8 cellular contexts compared by ENCODE assay signal in the genomic region with DNA sequence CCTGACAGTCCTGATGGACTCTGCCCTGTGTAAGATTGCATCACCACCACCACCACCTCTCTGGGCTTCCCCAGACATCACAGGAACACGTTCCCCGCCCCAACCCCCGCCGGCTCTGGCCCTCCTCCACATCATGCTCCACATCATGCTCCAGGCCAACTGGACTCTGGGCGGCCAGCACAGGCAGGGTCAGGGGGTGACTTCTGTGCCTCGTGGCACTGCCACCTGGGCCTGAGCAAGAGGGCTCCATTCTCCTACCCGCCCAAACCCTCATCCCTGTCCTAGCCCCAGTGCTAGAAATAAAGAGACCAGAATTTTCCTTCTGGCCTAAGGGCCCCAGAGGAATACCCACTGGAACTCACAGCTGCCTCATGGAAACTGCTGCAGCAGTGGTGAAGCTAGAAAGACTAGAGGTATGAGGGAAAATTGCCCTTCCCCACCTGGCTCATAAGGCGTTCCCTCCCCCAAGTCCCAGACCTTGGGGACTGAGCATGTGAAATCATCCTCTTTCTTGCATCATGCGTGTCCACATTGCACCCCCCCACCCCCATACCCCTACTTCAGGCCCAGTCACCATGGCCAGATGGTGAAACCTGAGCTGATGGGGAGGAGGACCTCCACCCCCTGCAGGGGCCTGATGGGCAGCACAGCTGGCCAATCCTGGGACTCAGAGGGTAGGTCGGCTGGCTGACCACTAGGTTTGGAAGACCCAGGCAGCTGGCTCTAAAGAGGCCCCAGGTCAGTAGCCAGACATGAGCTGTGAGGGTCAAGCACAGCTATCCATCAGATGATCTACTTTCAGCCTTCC. TPM values are rescaled to one million over a fixed set of nuclear protein-coding genes. Genes with fewer than 3 reads are reported as not detected.
A peak's percentile ranks its signal among the peaks of the same experiment; 100 is the strongest.
DNase-seq lines count a peak whose midpoint lies in the region; ATAC-seq, FAIRE-seq and TF ChIP-seq lines count a peak whose summit lies in the region.

A gene with protein sequence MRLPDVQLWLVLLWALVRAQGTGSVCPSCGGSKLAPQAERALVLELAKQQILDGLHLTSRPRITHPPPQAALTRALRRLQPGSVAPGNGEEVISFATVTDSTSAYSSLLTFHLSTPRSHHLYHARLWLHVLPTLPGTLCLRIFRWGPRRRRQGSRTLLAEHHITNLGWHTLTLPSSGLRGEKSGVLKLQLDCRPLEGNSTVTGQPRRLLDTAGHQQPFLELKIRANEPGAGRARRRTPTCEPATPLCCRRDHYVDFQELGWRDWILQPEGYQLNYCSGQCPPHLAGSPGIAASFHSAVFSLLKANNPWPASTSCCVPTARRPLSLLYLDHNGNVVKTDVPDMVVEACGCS (plus strand): TSS at position 742 of the 808 bp plus-strand sequence. CDS start 230 bp downstream, outside the sequence.

- WGBS in K562 (ENCODE audit: insufficient coverage, low coverage, missing lambda C conversion rate) = 10% methylated on average over 8 of the region's 10 CpGs
- WGBS in neuronal stem cell (ENCODE audit: extremely low coverage in 2 of 2, insufficient read length in 2 of 2, insufficient replicate concordance in 1 of 2), 2 donors = no CpG with 5 or more reads among the region's 10 CpGs

- H3K4ac ChIP-seq in neuronal stem cell (ENCODE audit: low read length) = no peak within 1 kb of the TSS

- H4K20me1 ChIP-seq in K562 (replicated peaks; ENCODE audit: control insufficient read depth, insufficient read depth, low read length) = no peaks in the 10 kb centered on the region

- peak within 1 kb of the TSS; percentile 91 for H3K4me2 ChIP-seq in K562 (ENCODE audit: insufficient read depth, low read length)
- no peak within 1 kb of the TSS for H3K4me2 ChIP-seq in neuronal stem cell (ENCODE audit: insufficient read depth, low read length, poor library complexity, severe bottlenecking)

- peak within 1 kb of the TSS; percentile 65 for H2AK5ac ChIP-seq in neuronal stem cell (ENCODE audit: low read depth, low read length)

- peak within 1 kb of the TSS; percentile 50 for H2BK12ac ChIP-seq in neuronal stem cell (ENCODE audit: low read length)

- H3K36me3 ChIP-seq in K562 (ENCODE audit: control insufficient read depth, insufficient read depth, low read length) (no peaks in the 10 kb centered on the region), neuronal stem cell (replicated peaks in 1 of 2; ENCODE audit: control insufficient read depth in 2 of 2, insufficient read depth in 2 of 2, low read length in 2 of 2) (no peaks in the 10 kb centered on the region)

- in situ Hi-C loops in K562 (cut with MboI) = loop anchor here (5.0 kb wide), 1 partner anchor 142 kb away; no protein-coding TSS in a partner anchor

- H3K9me1 ChIP-seq in K562 (ENCODE audit: control insufficient read depth, insufficient read depth, low read length) = no peaks in the 10 kb centered on the region

- no peak; a peak in 1 of 6 replicates for TF ChIP-seq CTCF in K562 (IDR thresholded peaks at IDR 0.05 in 2 of 3, conservative IDR thresholded peaks at IDR 0.05 in 1 of 3; ENCODE audit: insufficient read depth in 2 of 3, low read depth in 1 of 3, low read length in 3 of 3)

- peak within 1 kb of the TSS; percentile 52 for H2BK15ac ChIP-seq in neuronal stem cell (ENCODE audit: low read length)

- H3K27me3 ChIP-seq in K562 (ENCODE audit: control insufficient read depth in 2 of 2, insufficient read depth in 2 of 2, low read length in 2 of 2) = no peaks in the 10 kb centered on the region
- H3K27me3 ChIP-seq in neuronal stem cell (ENCODE audit: control insufficient read depth in 3 of 3, insufficient read depth in 3 of 3, low read depth in 1 of 3, low read length in 3 of 3) = peaks cover 0 to 11% (median 5%) of the 10 kb centered on the region in 3 experiments

- H3K23ac ChIP-seq in neuronal stem cell (ENCODE audit: low read depth, low read length, poor library complexity) = peak within 1 kb of the TSS; percentile 17

- no peaks in the 10 kb centered on the region for H3K9me3 ChIP-seq in K562 (replicated peaks; ENCODE audit: control insufficient read depth, insufficient read depth, low read depth, low read length)
- H3K9me3 ChIP-seq in neuronal stem cell (replicated peaks in 1 of 2; ENCODE audit: control insufficient read depth in 2 of 2, insufficient read depth in 1 of 2, low read depth in 1 of 2, low read length in 2 of 2) = no peaks in the 10 kb centered on the region

- H4K91ac ChIP-seq in neuronal stem cell (ENCODE audit: low read depth, low read length, poor library complexity) = peak within 1 kb of the TSS; percentile 19

- peak within 1 kb of the TSS; percentile 81 for H3K27ac ChIP-seq in K562 (ENCODE audit: extremely low read depth, low read depth, low read length)
- H3K27ac ChIP-seq in neuronal stem cell (replicated peaks; ENCODE audit: low read length) = no peak within 1 kb of the TSS

- H3K79me1 ChIP-seq in neuronal stem cell (ENCODE audit: low read depth, low read length) = peaks cover 2% of the 10 kb centered on the region

- no peak for FAIRE-seq in K562 (lab: Jason Lieb, UNC)

- H3K14ac ChIP-seq in neuronal stem cell (ENCODE audit: low read length) = peak within 1 kb of the TSS; percentile 73

- H2AFZ ChIP-seq in K562 (ENCODE audit: low read depth, low read length) (peak within 1 kb of the TSS; percentile 92), neuronal stem cell (ENCODE audit: low read length) (peak within 1 kb of the TSS; percentile 62)

- H3K18ac ChIP-seq in neuronal stem cell (ENCODE audit: low read length) = peak within 1 kb of the TSS; percentile 79

- intact Hi-C loops in K562 (cut with micrococcal nuclease) = loop anchor here (2.0 to 5.0 kb wide), 2 partner anchors 24 to 238 kb away; a partner anchor contains a TSS

- H2BK120ac ChIP-seq in neuronal stem cell (ENCODE audit: low read depth, low read length) = peak within 1 kb of the TSS; percentile 30

- 0 out of 2 replicates have a peak, but pooled peaks have one; percentile 58 for TF ChIP-seq POLR2A in K562 (conservative IDR thresholded peaks at IDR 0.05)

- H3K4me1 ChIP-seq in K562 (replicated peaks in 1 of 2; ENCODE audit: control insufficient read depth in 2 of 2, insufficient read depth in 2 of 2, low read length in 2 of 2) (peaks cover 41 to 50% of the 10 kb centered on the region in 2 experiments), neuronal stem cell (ENCODE audit: control insufficient read depth in 2 of 2, insufficient read depth in 1 of 2, low read depth in 1 of 2, low read length in 2 of 2) (peaks cover 21% of the 10 kb centered on the region in 2 donors)

- peak within 1 kb of the TSS; percentile 62; the same call in 1 of the 2 replicates for H3K4me3 ChIP-seq in K562
- H3K4me3 ChIP-seq in neuronal stem cell (ENCODE audit: low read length in 2 of 2) = peak within 1 kb of the TSS in 1 of 2 donors; percentile 57

- BruUV-seq in K562 (replicated peaks; lab: Mats Ljungman, UMichigan) = TSS peak; percentile 25

- CTCF ChIA-PET in K562 (lab: Yijun Ruan, JAX; ENCODE audit: low intra/inter-chr PET ratio) = interaction anchor here (0.6 to 2.7 kb wide), 2 partner anchors 147 to 655 kb away, joined by 3 to 15 read pairs; no protein-coding TSS in a partner anchor

- peaks cover 20% of the 10 kb centered on the region; the same call in 2 of the 3 replicates for H3K79me2 ChIP-seq in K562 (ENCODE audit: control insufficient read depth, insufficient read depth, low read length)

- H4K8ac ChIP-seq in neuronal stem cell (ENCODE audit: low read depth, low read length) = peak within 1 kb of the TSS; percentile 75

- ATAC-seq in K562 (peak; percentile 81), GM18519 (IDR thresholded peaks at IDR 0.05; ENCODE audit: low FRiP score, unreplicated experiment) (no peak), GM19328 (IDR thresholded peaks at IDR 0.05; ENCODE audit: unreplicated experiment) (no peak), HG02885 (IDR thresholded peaks at IDR 0.05; ENCODE audit: poor library complexity, unreplicated experiment) (no peak)

- peak in 1 of 2 experiments; percentile 4; a peak in 1 of 4 replicates for TF ChIP-seq RAD21 in K562 (CRISPR knock-in tag; conservative IDR thresholded peaks at IDR 0.05 in 1 of 2, IDR thresholded peaks at IDR 0.05 in 1 of 2)

- peak; percentile 87 for TF ChIP-seq EP300 in K562 (IDR thresholded peaks at IDR 0.05; ENCODE audit: low read length)

- peak; percentile 81 for DNase-seq in NK-92 treated with Interleukin-12 subunit alpha and Interleukin-12 subunit beta, amount 100 ng/mL, for 24 hours (lab: John Stamatoyannopoulos, UW)
- DNase-seq in NK-92 (lab: John Stamatoyannopoulos, UW; ENCODE audit: unreplicated experiment) = no peak
- peak; percentile 73 for DNase-seq in NCI-H2107 treated with DMSO at 0.1 percent for 48 hours (lab: John Stamatoyannopoulos, UW; ENCODE audit: unreplicated experiment)
- peak; percentile 76 to 90 (median 87) for DNase-seq in K562 (ENCODE audit: extremely low read depth in 1 of 4, low spot score in 3 of 4)
- peak; percentile 54 for DNase-seq in neuronal stem cell (ENCODE audit: low spot score)

- POLR2A ChIA-PET in K562 (lab: Yijun Ruan, JAX) = interaction anchor here (0.5 to 2.4 kb wide), 24 partner anchors 10 to 574 kb away, joined by 3 to 9 read pairs (median 4); a partner anchor contains a TSS

- peak within 1 kb of the TSS; percentile 14 for H2BK5ac ChIP-seq in neuronal stem cell (ENCODE audit: low read length)

- H3K9ac ChIP-seq in K562 (ENCODE audit: insufficient read depth in 1 of 2, low read depth in 2 of 2, low read length in 2 of 2) (peak within 1 kb of the TSS; percentile 78 to 87), neuronal stem cell (ENCODE audit: low read depth, low read length, poor library complexity) (no peak within 1 kb of the TSS)

TF ChIP-seq in K562, 482 proteins besides CTCF, POLR2A, EP300 and RAD21 (continues in another document):
- 0 out of 2 replicates have a peak, but pooled peaks have one; percentile 8 for TF ChIP-seq ZNF263 (CRISPR knock-in tag; IDR thresholded peaks at IDR 0.05; ENCODE audit: borderline replicate concordance)

RNA-seq across cellular contexts. Expression of the gene that starts here (rescaled TPM):
- total RNA-seq in K562 (2011; cell fraction: chromatin; rRNA removed; ENCODE audit: low replicate concordance) = 6.1 and 10.9 TPM in 2 replicates
- 23.7 and 26.8 TPM in 2 replicates for total RNA-seq in K562 (2011; cell fraction: nucleolus; rRNA removed)
- 12.3 and 17.1 TPM in 2 replicates for total RNA-seq in K562 (2011; cell fraction: nucleoplasm; rRNA removed)
- total RNA-seq in K562 (2014; rRNA removed) = 8.2 and 12.2 TPM in 2 replicates
- 5.6 and 7.3 TPM in 2 replicates for total RNA-seq in K562 (2014; rRNA removed; fragmentation: Illumina TruSeq; extraction: Trizol)
- 0.94 and 1.2 TPM in 2 replicates for total RNA-seq in K562 (2015; rRNA removed; fragmentation: Illumina TruSeq; extraction: Trizol)
- 8.6 and 9.4 TPM in 2 replicates for total RNA-seq in K562 (2021)
- polyA plus RNA-seq in K562 (2011; rRNA removed) = 1.7 and 4.7 TPM in 2 replicates
- polyA plus RNA-seq in K562 (2011; cell fraction: cytosol; rRNA removed) = 4.7 and 6.2 TPM in 2 replicates
- 1.1 and 2.3 TPM in 2 replicates for polyA plus RNA-seq in K562 (2011; cell fraction: nucleus; rRNA removed)
- 4.7 and 106 TPM in 2 replicates for polyA plus RNA-seq in K562 (2012)
- 9.1 and 11.1 TPM in 2 replicates for polyA plus RNA-seq in K562 (2014; fragmentation: Illumina TruSeq; extraction: Trizol)
- polyA plus RNA-seq in K562 (2014; fragmentation: Nextera tagmentation; extraction: Ambion mirVana) = 1 to 10 TPM; 1.9 TPM
- 8.5 and 9.9 TPM in 2 replicates for polyA plus RNA-seq in K562 (2014; rRNA removed)
- 1.7 and 3.4 TPM in 2 replicates for polyA minus RNA-seq in K562 (2011; rRNA and poly(A)+ RNA removed)
- 0.67 and 3.6 TPM in 2 replicates for polyA minus RNA-seq in K562 (2011; cell fraction: cytosol; rRNA and poly(A)+ RNA removed)
- polyA minus RNA-seq in K562 (2011; cell fraction: nucleus; rRNA and poly(A)+ RNA removed) = 1.2 and 2.7 TPM in 2 replicates
- 0.24 TPM for polyA plus RNA-seq in neuronal stem cell (2013, experiment 1 of 2)
- 0.35 TPM for polyA plus RNA-seq in neuronal stem cell (2013, experiment 2 of 2)
